17 cellular contexts compared by ENCODE assay signal in the genomic region with DNA sequence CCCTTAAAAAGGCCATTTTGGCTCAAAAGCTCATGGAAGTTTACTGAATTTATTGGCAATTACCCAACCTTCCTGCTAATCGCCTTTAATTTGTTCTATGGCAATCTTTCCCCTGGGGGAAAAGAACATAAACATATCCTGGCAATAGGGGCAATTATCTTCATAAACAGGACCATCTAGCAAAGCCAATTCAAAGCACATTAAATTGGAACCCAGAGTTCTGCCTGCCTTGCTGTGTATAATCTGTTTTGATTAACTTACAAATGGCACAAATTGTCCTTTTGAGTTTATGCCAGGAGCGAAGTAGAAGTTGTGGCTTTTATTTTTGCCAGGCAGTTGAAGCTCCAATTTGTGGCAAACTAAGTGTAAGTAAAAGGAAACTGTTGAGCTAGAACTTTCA.
"Had no signal": no experiment of that assay in that cellular context is flagged by ENCODE, and none has a peak within 500 bp of the region (broad histone marks: within the 10 kb centered on the region; RNA-seq: fewer than 3 reads in every experiment).

No MANE protein-coding gene starts in this region.

- H3K27me3 Mint-ChIP-seq: activated B cell treated with CpG ODN at 0.5 μM for 24 hours; activated naive CD8-positive, alpha-beta T cell; stimulated activated naive CD8-positive, alpha-beta T cell treated with anti-CD3 and anti-CD28 coated beads, Interleukin-15, amount 100 ng/mL, for 72 hours; type B pancreatic cell had no signal

- H3K4me3 Mint-ChIP-seq: activated B cell treated with CpG ODN at 0.5 μM for 24 hours; activated CD8-positive, alpha-beta T cell treated with anti-CD3 and anti-CD28 coated beads, Interleukin-2, amount 10 ng/mL, durations not matched to agents 7 days and 5 days; activated naive CD8-positive, alpha-beta T cell; brain; stimulated activated naive CD8-positive, alpha-beta T cell treated with anti-CD3 and anti-CD28 coated beads, Interleukin-15, amount 100 ng/mL, for 72 hours; type B pancreatic cell had no signal

- ATAC-seq: activated CD8-positive, alpha-beta T cell treated with anti-CD3 and anti-CD28 coated beads, Interleukin-2, amount 10 ng/mL, durations not matched to agents 7 days and 5 days; left lobe of liver; stimulated activated naive CD8-positive, alpha-beta T cell treated with anti-CD3 and anti-CD28 coated beads, Interleukin-15, amount 100 ng/mL, for 72 hours had no signal

- H3K27ac Mint-ChIP-seq: activated B cell treated with CpG ODN at 0.5 μM for 24 hours; activated CD8-positive, alpha-beta T cell treated with anti-CD3 and anti-CD28 coated beads, Interleukin-2, amount 10 ng/mL, durations not matched to agents 7 days and 5 days; activated naive CD8-positive, alpha-beta T cell; brain; stimulated activated naive CD8-positive, alpha-beta T cell treated with anti-CD3 and anti-CD28 coated beads, Interleukin-15, amount 100 ng/mL, for 72 hours; type B pancreatic cell had no signal

- H3K4me1 Mint-ChIP-seq: activated B cell treated with CpG ODN at 0.5 μM for 24 hours; brain; stimulated activated naive CD8-positive, alpha-beta T cell treated with anti-CD3 and anti-CD28 coated beads, Interleukin-15, amount 100 ng/mL, for 72 hours had no signal

- DNase-seq: activated B cell treated with CpG ODN at 0.5 μM for 24 hours; activated CD4-positive, alpha-beta T cell treated with anti-CD3 and anti-CD28 coated beads for 48 hours; activated CD8-positive, alpha-beta memory T cell treated with anti-CD3 and anti-CD28 coated beads, Interleukin-2, amount 50 U/mL, for 48 hours; activated CD8-positive, alpha-beta T cell treated with anti-CD3 and anti-CD28 coated beads, Interleukin-2, amount 10 ng/mL, durations not matched to agents 7 days and 5 days; activated gamma-delta T cell treated with Interleukin-2 at 50 U/mL for 16 hours; amygdala; central memory CD4-positive, alpha-beta T cell; colonic mucosa; midbrain; ovary; sigmoid colon; stimulated activated CD4-positive, alpha-beta T cell treated with anti-CD3 and anti-CD28 coated beads, Interleukin-1b, Interleukin-23, amount 100 ng/mL, for 48 hours; stimulated activated naive CD8-positive, alpha-beta T cell treated with anti-CD3 and anti-CD28 coated beads, Interleukin-15, amount 100 ng/mL, for 72 hours had no signal

- H3K9me3 Mint-ChIP-seq: activated B cell treated with CpG ODN at 0.5 μM for 24 hours; stimulated activated naive CD8-positive, alpha-beta T cell treated with anti-CD3 and anti-CD28 coated beads, Interleukin-15, amount 100 ng/mL, for 72 hours; type B pancreatic cell had no signal

- H3K36me3 Mint-ChIP-seq: activated naive CD8-positive, alpha-beta T cell; brain; type B pancreatic cell had no signal
